ENCODE assay signal across 8 cellular contexts in genomic region chr5:62255535-62255934, GRCh38. TPM values are rescaled to one million over a fixed set of nuclear protein-coding genes. Genes with fewer than 3 reads are reported as not detected.
DNase-seq lines count a peak whose midpoint lies in the region; ATAC-seq lines count a peak whose summit lies in the region.
"Not testable (repeated sequence)": the region's sequence is repeated elsewhere in the genome, so short reads cannot be mapped to it uniquely, and the experiment has no call there.

No MANE protein-coding gene starts in this region.

- H3K36me3 Mint-ChIP-seq in CD4-positive, CD25-positive, alpha-beta regulatory T cell; activated naive CD4-positive, alpha-beta T cell treated with anti-CD3 and anti-CD28 coated beads, Interleukin-2, amount 50 U/mL, for 24 hours; central memory CD8-positive, alpha-beta T cell (ENCODE audit: insufficient read depth); naive thymus-derived CD8-positive, alpha-beta T cell: not testable (repeated sequence)
- peaks cover 20% of the 10 kb centered on the region for H3K36me3 Mint-ChIP-seq in activated CD4-positive, alpha-beta T cell treated with anti-CD3 and anti-CD28 coated beads, Interleukin-2, amount 10 ng/mL, durations not matched to agents 24 days and 14 days (ENCODE audit: low read depth)
- peaks cover 29% of the 10 kb centered on the region for H3K36me3 Mint-ChIP-seq in activated CD8-positive, alpha-beta memory T cell treated with anti-CD3 and anti-CD28 coated beads, Interleukin-2, amount 10 ng/mL, durations not matched to agents 7 days and 5 days

- H3K4me3 ChIP-seq in CD4-positive, CD25-positive, alpha-beta regulatory T cell (ENCODE audit: low read depth, low read length); SK-N-MC: not testable (repeated sequence)

- not testable (repeated sequence) for H3K4me3 Mint-ChIP-seq in CD4-positive, CD25-positive, alpha-beta regulatory T cell; activated CD8-positive, alpha-beta memory T cell treated with anti-CD3 and anti-CD28 coated beads, Interleukin-2, amount 10 ng/mL, durations not matched to agents 7 days and 5 days; activated naive CD4-positive, alpha-beta T cell treated with anti-CD3 and anti-CD28 coated beads, Interleukin-2, amount 50 U/mL, for 24 hours; central memory CD8-positive, alpha-beta T cell; stimulated activated naive CD8-positive, alpha-beta T cell treated with anti-CD3 and anti-CD28 coated beads, Interleukin-15, amount 100 ng/mL, for 72 hours
- peak overlapping the region; percentile 27 for H3K4me3 Mint-ChIP-seq in activated CD4-positive, alpha-beta T cell treated with anti-CD3 and anti-CD28 coated beads, Interleukin-2, amount 10 ng/mL, durations not matched to agents 24 days and 14 days
- H3K4me3 Mint-ChIP-seq in naive thymus-derived CD8-positive, alpha-beta T cell: peak overlapping the region in 8 of 10 donors; percentile 20 to 86 (median 31)

- not testable (repeated sequence) for DNase-seq in CD4-positive, CD25-positive, alpha-beta regulatory T cell; SK-N-MC (ENCODE audit: low read depth, low spot score); activated CD4-positive, alpha-beta T cell treated with anti-CD3 and anti-CD28 coated beads, Interleukin-2, amount 10 ng/mL, durations not matched to agents 24 days and 14 days; activated CD8-positive, alpha-beta memory T cell treated with anti-CD3 and anti-CD28 coated beads, Interleukin-2, amount 10 ng/mL, durations not matched to agents 7 days and 5 days; central memory CD8-positive, alpha-beta T cell (ENCODE audit: low spot score in 2 of 2); naive thymus-derived CD8-positive, alpha-beta T cell; stimulated activated naive CD8-positive, alpha-beta T cell treated with anti-CD3 and anti-CD28 coated beads, Interleukin-15, amount 100 ng/mL, for 72 hours

- not testable (repeated sequence) for H3K36me3 ChIP-seq in CD4-positive, CD25-positive, alpha-beta regulatory T cell (ENCODE audit: control insufficient read depth, insufficient read depth, low read length); SK-N-MC (ENCODE audit: insufficient read depth, low read length)

- intact Hi-C loops in activated CD4-positive, alpha-beta T cell treated with anti-CD3 and anti-CD28 coated beads, Interleukin-2, amount 10 ng/mL, durations not matched to agents 24 days and 14 days (cut with micrococcal nuclease): not testable (repeated sequence)

- ATAC-seq in CD4-positive, CD25-positive, alpha-beta regulatory T cell (ENCODE audit: low read depth in 2 of 2); activated CD8-positive, alpha-beta memory T cell treated with anti-CD3 and anti-CD28 coated beads, Interleukin-2, amount 10 ng/mL, durations not matched to agents 7 days and 5 days; central memory CD8-positive, alpha-beta T cell (replicated peaks; ENCODE audit: extremely low read depth, poor library complexity, severe bottlenecking); naive thymus-derived CD8-positive, alpha-beta T cell; stimulated activated naive CD8-positive, alpha-beta T cell treated with anti-CD3 and anti-CD28 coated beads, Interleukin-15, amount 100 ng/mL, for 72 hours: not testable (repeated sequence)

- H3K27ac Mint-ChIP-seq in CD4-positive, CD25-positive, alpha-beta regulatory T cell: peak overlapping the region; percentile 78 to 90 (median 85)
- H3K27ac Mint-ChIP-seq in activated CD4-positive, alpha-beta T cell treated with anti-CD3 and anti-CD28 coated beads, Interleukin-2, amount 10 ng/mL, durations not matched to agents 24 days and 14 days: peak overlapping the region; percentile 58
- peak overlapping the region; percentile 51 for H3K27ac Mint-ChIP-seq in activated CD8-positive, alpha-beta memory T cell treated with anti-CD3 and anti-CD28 coated beads, Interleukin-2, amount 10 ng/mL, durations not matched to agents 7 days and 5 days
- peak overlapping the region; percentile 43 for H3K27ac Mint-ChIP-seq in activated naive CD4-positive, alpha-beta T cell treated with anti-CD3 and anti-CD28 coated beads, Interleukin-2, amount 50 U/mL, for 24 hours
- peak overlapping the region; percentile 69 for H3K27ac Mint-ChIP-seq in central memory CD8-positive, alpha-beta T cell (ENCODE audit: low read depth)
- H3K27ac Mint-ChIP-seq in naive thymus-derived CD8-positive, alpha-beta T cell: peak overlapping the region; percentile 86 to 99 (median 97)
- peak overlapping the region; percentile 41 to 42 for H3K27ac Mint-ChIP-seq in stimulated activated naive CD8-positive, alpha-beta T cell treated with anti-CD3 and anti-CD28 coated beads, Interleukin-15, amount 100 ng/mL, for 72 hours

- not testable (repeated sequence) for H3K27me3 ChIP-seq in CD4-positive, CD25-positive, alpha-beta regulatory T cell (ENCODE audit: control insufficient read depth, insufficient read depth, low read length)

- peak overlapping the region; percentile 67 for H3K27ac ChIP-seq in CD4-positive, CD25-positive, alpha-beta regulatory T cell (ENCODE audit: insufficient read depth, low read length, poor library complexity, severe bottlenecking)
- peak overlapping the region; percentile 94; the same call in 1 of the 2 replicates for H3K27ac ChIP-seq in SK-N-MC

- POLR2A ChIA-PET in naive thymus-derived CD8-positive, alpha-beta T cell (lab: Charles Lee): interaction anchor here (0.7 to 2.7 kb wide), 4 partner anchors 16 to 101 kb away, joined by 3 to 12 read pairs (median 4); partner anchors contain the start of gene KIF2A

- H3K4me1 Mint-ChIP-seq in CD4-positive, CD25-positive, alpha-beta regulatory T cell: peaks cover 14 to 59% (median 25%) of the 10 kb centered on the region in 4 donors
- peaks cover 49% of the 10 kb centered on the region for H3K4me1 Mint-ChIP-seq in activated CD4-positive, alpha-beta T cell treated with anti-CD3 and anti-CD28 coated beads, Interleukin-2, amount 10 ng/mL, durations not matched to agents 24 days and 14 days
- H3K4me1 Mint-ChIP-seq in activated CD8-positive, alpha-beta memory T cell treated with anti-CD3 and anti-CD28 coated beads, Interleukin-2, amount 10 ng/mL, durations not matched to agents 7 days and 5 days: peaks cover 44% of the 10 kb centered on the region
- H3K4me1 Mint-ChIP-seq in activated naive CD4-positive, alpha-beta T cell treated with anti-CD3 and anti-CD28 coated beads, Interleukin-2, amount 50 U/mL, for 24 hours: peaks cover 73% of the 10 kb centered on the region
- H3K4me1 Mint-ChIP-seq in central memory CD8-positive, alpha-beta T cell: peaks cover 37% of the 10 kb centered on the region
- peaks cover 38 to 68% (median 61%) of the 10 kb centered on the region in 4 donors for H3K4me1 Mint-ChIP-seq in naive thymus-derived CD8-positive, alpha-beta T cell
- H3K4me1 Mint-ChIP-seq in stimulated activated naive CD8-positive, alpha-beta T cell treated with anti-CD3 and anti-CD28 coated beads, Interleukin-15, amount 100 ng/mL, for 72 hours: peaks cover 90% of the 10 kb centered on the region

- CTCF ChIA-PET in activated CD8-positive, alpha-beta memory T cell treated with anti-CD3 and anti-CD28 coated beads, Interleukin-2, amount 10 ng/mL, durations not matched to agents 7 days and 5 days (lab: Charles Lee): not testable (repeated sequence)

- not testable (repeated sequence) for H3K4me1 ChIP-seq in CD4-positive, CD25-positive, alpha-beta regulatory T cell (ENCODE audit: control insufficient read depth, insufficient read depth, low read length, poor library complexity, severe bottlenecking)

- H3K9me3 ChIP-seq in CD4-positive, CD25-positive, alpha-beta regulatory T cell (ENCODE audit: control insufficient read depth in 2 of 2, low read length in 2 of 2); SK-N-MC (ENCODE audit: low read depth, low read length): not testable (repeated sequence)

- not testable (repeated sequence) for H3K27me3 Mint-ChIP-seq in CD4-positive, CD25-positive, alpha-beta regulatory T cell; activated CD4-positive, alpha-beta T cell treated with anti-CD3 and anti-CD28 coated beads, Interleukin-2, amount 10 ng/mL, durations not matched to agents 24 days and 14 days; activated CD8-positive, alpha-beta memory T cell treated with anti-CD3 and anti-CD28 coated beads, Interleukin-2, amount 10 ng/mL, durations not matched to agents 7 days and 5 days; activated naive CD4-positive, alpha-beta T cell treated with anti-CD3 and anti-CD28 coated beads, Interleukin-2, amount 50 U/mL, for 24 hours; central memory CD8-positive, alpha-beta T cell; naive thymus-derived CD8-positive, alpha-beta T cell; stimulated activated naive CD8-positive, alpha-beta T cell treated with anti-CD3 and anti-CD28 coated beads, Interleukin-15, amount 100 ng/mL, for 72 hours

- H3K9ac ChIP-seq in SK-N-MC (ENCODE audit: insufficient read length): not testable (repeated sequence)

- H3K9me3 Mint-ChIP-seq in CD4-positive, CD25-positive, alpha-beta regulatory T cell: peaks cover 0 to 12% (median 0%) of the 10 kb centered on the region in 7 donors
- H3K9me3 Mint-ChIP-seq in activated CD4-positive, alpha-beta T cell treated with anti-CD3 and anti-CD28 coated beads, Interleukin-2, amount 10 ng/mL, durations not matched to agents 24 days and 14 days: peaks cover 28% of the 10 kb centered on the region
- H3K9me3 Mint-ChIP-seq in activated CD8-positive, alpha-beta memory T cell treated with anti-CD3 and anti-CD28 coated beads, Interleukin-2, amount 10 ng/mL, durations not matched to agents 7 days and 5 days (ENCODE audit: low read depth): peaks cover 16% of the 10 kb centered on the region
- not testable (repeated sequence) for H3K9me3 Mint-ChIP-seq in activated naive CD4-positive, alpha-beta T cell treated with anti-CD3 and anti-CD28 coated beads, Interleukin-2, amount 50 U/mL, for 24 hours; central memory CD8-positive, alpha-beta T cell
- peaks cover 0 to 23% (median 0%) of the 10 kb centered on the region in 9 donors for H3K9me3 Mint-ChIP-seq in naive thymus-derived CD8-positive, alpha-beta T cell
- peaks cover 24 to 29% of the 10 kb centered on the region in 2 donors for H3K9me3 Mint-ChIP-seq in stimulated activated naive CD8-positive, alpha-beta T cell treated with anti-CD3 and anti-CD28 coated beads, Interleukin-15, amount 100 ng/mL, for 72 hours

RNA-seq across cellular contexts. Expression of gene KIF2A, which starts 50.5 kb away (rescaled TPM):
- 114 TPM for total RNA-seq in CD4-positive, CD25-positive, alpha-beta regulatory T cell
- polyA plus RNA-seq in CD4-positive, CD25-positive, alpha-beta regulatory T cell: 100 to 1,000 TPM; 135 to 191 (median 174) TPM
- 238 and 244 TPM in 2 replicates for total RNA-seq in activated CD4-positive, alpha-beta T cell treated with anti-CD3 and anti-CD28 coated beads, Interleukin-2, amount 10 ng/mL, durations not matched to agents 24 days and 14 days
- 100 to 1,000 TPM; 194 to 225 TPM for total RNA-seq in activated CD8-positive, alpha-beta memory T cell treated with anti-CD3 and anti-CD28 coated beads, Interleukin-2, amount 10 ng/mL, durations not matched to agents 7 days and 5 days
- 100 to 1,000 TPM; 178 to 195 TPM for total RNA-seq in naive thymus-derived CD8-positive, alpha-beta T cell
- polyA plus RNA-seq in naive thymus-derived CD8-positive, alpha-beta T cell: 100 to 1,000 TPM; 151 to 180 (median 173) TPM

Comparison
In these comparisons a context has a peak if more than half of its experiments do, and no peak if none do; other contexts are left out.
1. H3K27ac Mint-ChIP-seq: peak in every context shown above with its lines; median percentile 97 in naive thymus-derived CD8-positive, alpha-beta T cell; 85 in CD4-positive, CD25-positive, alpha-beta regulatory T cell; 69 in central memory CD8-positive, alpha-beta T cell; 58 in activated CD4-positive, alpha-beta T cell treated with anti-CD3 and anti-CD28 coated beads, Interleukin-2, amount 10 ng/mL, durations not matched to agents 24 days and 14 days; 51 in activated CD8-positive, alpha-beta memory T cell treated with anti-CD3 and anti-CD28 coated beads, Interleukin-2, amount 10 ng/mL, durations not matched to agents 7 days and 5 days; 43 in activated naive CD4-positive, alpha-beta T cell treated with anti-CD3 and anti-CD28 coated beads, Interleukin-2, amount 50 U/mL, for 24 hours; 42 in stimulated activated naive CD8-positive, alpha-beta T cell treated with anti-CD3 and anti-CD28 coated beads, Interleukin-15, amount 100 ng/mL, for 72 hours.